In the genomic region with DNA sequence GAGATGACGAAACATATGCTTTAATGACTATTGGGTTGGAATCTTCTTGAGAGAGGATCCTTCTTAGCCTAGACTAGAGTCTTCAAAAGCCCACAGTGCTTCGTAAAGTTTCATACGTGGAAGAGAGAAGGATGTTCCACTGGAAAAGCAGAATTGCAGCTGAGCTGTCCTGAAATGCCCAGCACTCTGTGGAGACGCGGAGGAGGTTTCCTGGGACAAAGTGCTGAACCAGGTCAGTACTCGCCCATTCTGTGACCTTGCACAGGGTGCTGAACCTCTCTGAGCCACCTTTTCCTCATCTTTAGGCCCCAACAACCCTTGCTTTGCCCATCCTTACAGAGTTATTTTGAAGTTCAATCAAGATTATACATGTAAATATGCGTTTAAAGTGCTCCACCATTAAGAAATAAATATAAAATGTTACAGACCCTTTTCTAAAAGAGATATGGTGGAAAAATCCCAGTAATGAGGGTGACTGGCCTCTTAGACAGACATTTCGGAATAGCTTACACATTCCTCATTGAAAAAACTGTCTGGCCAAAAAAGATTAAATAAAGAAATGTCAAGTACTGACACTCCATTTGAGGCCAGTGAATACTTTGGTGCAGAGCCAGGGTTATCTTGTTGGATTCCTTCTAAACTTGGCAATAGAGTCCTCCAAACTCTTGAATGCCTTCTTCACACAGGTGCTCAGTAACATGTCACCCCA, we compare ENCODE assay signal across 13 cellular contexts. TPM values are rescaled to one million over a fixed set of nuclear protein-coding genes. Genes with fewer than 3 reads are reported as not detected.
DNase-seq lines count a peak whose midpoint lies in the region; ATAC-seq, FAIRE-seq and TF ChIP-seq lines count a peak whose summit lies in the region.
"Had no signal": no experiment of that assay in that cellular context is flagged by ENCODE, and none has a peak within 500 bp of the region (broad histone marks: within the 10 kb centered on the region; RNA-seq: fewer than 3 reads in every experiment).

No MANE protein-coding gene starts in this region.

- no peaks in the 10 kb centered on the region for H3K36me3 Mint-ChIP-seq in chondrocyte (ENCODE audit: low read depth)

- no peaks in the 10 kb centered on the region for H3K27me3 Mint-ChIP-seq in chondrocyte (ENCODE audit: low read depth)

- peak overlapping the region; percentile 87 for H3K27ac Mint-ChIP-seq in chondrocyte (ENCODE audit: unreplicated experiment)

- H3K27ac ChIP-seq in HUES48 (ENCODE audit: low read depth, low read length) (peak overlapping the region; percentile 70), lung (ENCODE audit: low read depth in 1 of 2, low read length in 1 of 2) (peak overlapping the region; percentile 63 to 74), substantia nigra (ENCODE audit: low read depth, low read length, poor library complexity, severe bottlenecking) (peak overlapping the region; percentile 62)
- H3K27ac ChIP-seq: foreskin keratinocyte had no signal

- no peaks in the 10 kb centered on the region for H3K27me3 ChIP-seq in HUES48 (ENCODE audit: control insufficient read depth, insufficient read depth, low read length)
- no peaks in the 10 kb centered on the region for H3K27me3 ChIP-seq in lung (ENCODE audit: control insufficient read depth, insufficient read depth)
- H3K27me3 ChIP-seq: adrenal gland, foreskin keratinocyte had no signal

- 77 to 83% methylated on average over 8 of the region's 8 CpGs for WGBS in lung, 2 donors

- TF ChIP-seq CTCF in chondrocyte (IDR thresholded peaks at IDR 0.05), result no peak
- TF ChIP-seq CTCF in lung (IDR thresholded peaks at IDR 0.05; ENCODE audit: control extremely low read depth, extremely low read depth), result no peak

- no peak for FAIRE-seq in GM12892 (lab: Jason Lieb, UNC)

- H3K4me1 Mint-ChIP-seq in chondrocyte (ENCODE audit: low read depth), result peaks cover 48% of the 10 kb centered on the region

- no peak overlapping the region for H3K9ac ChIP-seq in HUES48 (ENCODE audit: low read depth, low read length)

- ATAC-seq in lung (ENCODE audit: insufficient read depth, low FRiP score) (no peak), HG03460 (IDR thresholded peaks at IDR 0.05; ENCODE audit: unreplicated experiment) (no peak), HG03442 (IDR thresholded peaks at IDR 0.05; ENCODE audit: unreplicated experiment) (no peak)

- H3K9me3 ChIP-seq in HUES48 (ENCODE audit: control insufficient read depth, insufficient read depth, low read length), result no peaks in the 10 kb centered on the region
- H3K9me3 ChIP-seq in lung (ENCODE audit: control insufficient read depth in 2 of 2, insufficient read depth in 1 of 2, low read length in 1 of 2), result no peaks in the 10 kb centered on the region
- H3K9me3 ChIP-seq: adrenal gland, mucosa of descending colon had no signal

- no peaks in the 10 kb centered on the region for H3K9me3 Mint-ChIP-seq in chondrocyte (ENCODE audit: low read depth)

- TF ChIP-seq POLR2A in GM12892 (IDR thresholded peaks at IDR 0.05; ENCODE audit: low read depth, low read length), result no peak

- H3K4me1 ChIP-seq in HUES48 (ENCODE audit: control insufficient read depth, insufficient read depth, low read length) (peaks cover 19% of the 10 kb centered on the region), lung (ENCODE audit: control insufficient read depth in 2 of 2, insufficient read depth in 2 of 2, low read length in 2 of 2) (peaks cover 0 to 6% of the 10 kb centered on the region in 2 donors)

- DNase-seq in chondrocyte (ENCODE audit: low spot score), result no peak
- peak; percentile 37 for DNase-seq in lung (ENCODE audit: low spot score)
- no peak for DNase-seq in substantia nigra (lab: John Stamatoyannopoulos, UW)
- DNase-seq in GM12892 (ENCODE audit: insufficient read length), result no peak
- no peak for DNase-seq in NOMO-1 (lab: John Stamatoyannopoulos, UW; ENCODE audit: unreplicated experiment in 2 of 2)
- DNase-seq: activated CD4-positive, alpha-beta T cell treated with anti-CD3 and anti-CD28 coated beads for 4 hours; mucosa of descending colon; stimulated activated CD4-positive, alpha-beta T cell treated with anti-CD3 and anti-CD28 coated beads, Interleukin-2, amount 100 ng/mL, for 48 hours had no signal

- H3K4me3 ChIP-seq in HUES48 (ENCODE audit: low read depth, low read length) (peak overlapping the region; percentile 36; the same call in 1 of the 2 replicates), lung (no peak overlapping the region)
- H3K4me3 ChIP-seq: adrenal gland, mucosa of descending colon had no signal

- peak overlapping the region; percentile 4 for H3K4me3 Mint-ChIP-seq in chondrocyte (ENCODE audit: unreplicated experiment)

- no peaks in the 10 kb centered on the region for H3K36me3 ChIP-seq in HUES48 (ENCODE audit: control insufficient read depth, insufficient read depth, low read length)
- no peaks in the 10 kb centered on the region for H3K36me3 ChIP-seq in lung (ENCODE audit: control insufficient read depth in 2 of 2, insufficient read depth in 2 of 2, low read length in 2 of 2)
- H3K36me3 ChIP-seq: adrenal gland had no signal

RNA-seq across cellular contexts. Expression of a gene that starts 4.2 kb away (rescaled TPM):
- total RNA-seq in chondrocyte (35.0 to 37.8 TPM (median 36.1 TPM) in 3 replicates), lung (10 to 100 TPM; 30.9 to 35.3 TPM)
- polyA plus RNA-seq in lung, result 10 to 100 TPM; 30.1 to 36.1 TPM
- 17.8 TPM for polyA plus RNA-seq in GM12892 (2012; ENCODE audit: missing spikeins)
